In the genomic region with DNA sequence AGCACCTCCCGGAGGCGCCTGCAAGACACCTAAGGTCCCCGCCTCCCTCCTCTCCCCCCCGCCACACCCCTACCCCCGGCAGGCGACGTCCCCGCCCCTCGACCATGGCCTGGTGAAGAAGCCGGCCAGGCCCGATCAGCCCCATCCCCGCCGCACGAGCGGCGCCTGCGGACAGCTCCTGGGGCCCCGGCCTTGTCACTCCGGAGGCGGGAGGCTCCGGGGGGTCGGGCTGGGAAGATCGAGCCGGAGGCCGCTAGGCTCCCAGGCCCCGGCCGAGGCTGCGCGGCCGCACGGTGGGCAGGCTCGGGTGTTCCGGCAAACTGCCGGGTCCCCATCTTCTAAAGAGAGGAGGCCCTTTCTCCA, we compare ENCODE assay signal across 1 cellular context.
TF ChIP-seq lines count a peak whose summit lies in the region.

No MANE protein-coding gene starts in this region.

TF ChIP-seq in IMR-90, 13 proteins besides CTCF, POLR2A, EP300 and RAD21 (continued from another document):
- TF ChIP-seq ELK1 (IDR thresholded peaks at IDR 0.05; ENCODE audit: borderline replicate concordance, low read depth, low read length) (no peak), CEBPB (IDR thresholded peaks at IDR 0.05; ENCODE audit: low read depth, low read length) (no peak), CHD1 (IDR thresholded peaks at IDR 0.05; ENCODE audit: low read depth, low read length) (no peak)
